Comparison of ENCODE assay signal across 10 cellular contexts in genomic region chr20:409697-410559, GRCh38. TPM values are rescaled to one million over a fixed set of nuclear protein-coding genes. Genes with fewer than 3 reads are reported as not detected.
DNase-seq lines count a peak whose midpoint lies in the region; FAIRE-seq and TF ChIP-seq lines count a peak whose summit lies in the region.
"Had no signal": no experiment of that assay in that cellular context is flagged by ENCODE, and none has a peak within 500 bp of the region (broad histone marks: within the 10 kb centered on the region; RNA-seq: fewer than 3 reads in every experiment).

No MANE protein-coding gene starts in this region.

- H3K36me3 ChIP-seq in colonic mucosa (peaks cover 3% of the 10 kb centered on the region), neuron (ENCODE audit: insufficient read depth, low read length) (peaks cover 26% of the 10 kb centered on the region)

- intact Hi-C loops in colonic mucosa (cut with DNase I), result no loop called here

- peak overlapping the region; percentile 96 for H3K27ac ChIP-seq in colonic mucosa

- H3K4me3 ChIP-seq in colonic mucosa (peak overlapping the region; percentile 99), neuron (ENCODE audit: low read length) (peak overlapping the region; percentile 84)

- H3K9me3 ChIP-seq in colonic mucosa, result no peaks in the 10 kb centered on the region
- H3K9me3 ChIP-seq in neuron (ENCODE audit: low read length), result peaks cover 14% of the 10 kb centered on the region

- no peak overlapping the region for H2AFZ ChIP-seq in neuron (ENCODE audit: low read depth, low read length)

- no peak for TF ChIP-seq POLR2A in H54 (IDR thresholded peaks at IDR 0.05; ENCODE audit: low read depth, low read length)

- TF ChIP-seq CTCF in colonic mucosa (IDR thresholded peaks at IDR 0.05), result no peak

- no peak for FAIRE-seq in H54 (lab: Jason Lieb, UNC)

- DNase-seq in COLO668 (lab: John Stamatoyannopoulos, UW; ENCODE audit: unreplicated experiment), result peak; percentile 52
- peak; percentile 89 to 96 for DNase-seq in NCI-H524 (lab: John Stamatoyannopoulos, UW)
- DNase-seq in colonic mucosa, result peak; percentile 57
- no peak for DNase-seq in GM19240 (ENCODE audit: insufficient read length, low spot score)
- DNase-seq in SIG-M5 treated with dmso at 0.1 percent for 504 hours (lab: John Stamatoyannopoulos, UW; ENCODE audit: unreplicated experiment), result no peak
- no peak for DNase-seq in H54 (ENCODE audit: insufficient read length, low spot score)
- DNase-seq in stimulated activated CD8-positive, alpha-beta memory T cell treated with anti-CD3 and anti-CD28 coated beads, Interleukin-4, amount 100 ng/mL, for 48 hours, result no peak
- DNase-seq: effector CD4-positive, alpha-beta T cell; NCI-H82 had no signal

- no peaks in the 10 kb centered on the region for H3K27me3 ChIP-seq in colonic mucosa
- no peaks in the 10 kb centered on the region for H3K27me3 ChIP-seq in neuron (ENCODE audit: insufficient read depth, low read length)

- peak overlapping the region in 1 of 2 donors; percentile 99 for H3K9ac ChIP-seq in colonic mucosa (ENCODE audit: low read depth in 2 of 2, low read length in 2 of 2)

- H3K4me1 ChIP-seq in colonic mucosa, result peaks cover 6% of the 10 kb centered on the region
- H3K4me1 ChIP-seq in neuron (ENCODE audit: insufficient read depth, low read length), result peaks cover 15% of the 10 kb centered on the region

RNA-seq across cellular contexts. Expression of gene RBCK1, which starts 1.8 kb away (rescaled TPM):
- total RNA-seq in colonic mucosa, result 100 to 1,000 TPM; 134 to 169 TPM

RNA-seq across cellular contexts. Expression of gene TRIB3, which starts 29.4 kb away (rescaled TPM):
- total RNA-seq in colonic mucosa, result 10 to 100 TPM; 13.5 to 48.5 TPM

RNA-seq across cellular contexts. Expression of gene TBC1D20, which starts 52.4 kb away (rescaled TPM):
- total RNA-seq in colonic mucosa, result 10 to 100 TPM; 25.4 to 31.9 TPM

Comparison
In these comparisons a context has a peak if more than half of its experiments do, and no peak if none do; other contexts are left out.
1. DNase-seq: peak in COLO668 (single experiment), NCI-H524 (2 of 2) and colonic mucosa (single experiment); none in GM19240 (single experiment), SIG-M5 treated with dmso at 0.1 percent for 504 hours (single experiment), H54 (single experiment) and stimulated activated CD8-positive, alpha-beta memory T cell treated with anti-CD3 and anti-CD28 coated beads, Interleukin-4, amount 100 ng/mL, for 48 hours (single experiment).